In genomic region chr20:18287546-18287914, GRCh38 we compare ENCODE assay signal across 8 cellular contexts. TPM values are rescaled to one million over a fixed set of nuclear protein-coding genes. Genes with fewer than 3 reads are reported as not detected.
DNase-seq lines count a peak whose midpoint lies in the region; ATAC-seq and TF ChIP-seq lines count a peak whose summit lies in the region.

No MANE protein-coding gene starts in this region.

- H4K20me1 ChIP-seq in OCI-LY1 (ENCODE audit: insufficient read depth, low read length), result no peaks in the 10 kb centered on the region

- no peak overlapping the region for H3K27ac ChIP-seq in OCI-LY1 (ENCODE audit: low read depth, low read length, poor library complexity, severe bottlenecking)
- peak overlapping the region; percentile 91 for H3K27ac ChIP-seq in epithelial cell of prostate

- peak overlapping the region; percentile 97 for H3K4me3 Mint-ChIP-seq in osteocyte (ENCODE audit: unreplicated experiment)

- H3K9me2 ChIP-seq in OCI-LY1 (ENCODE audit: low read depth, low read length), result no peaks in the 10 kb centered on the region

- peaks cover 22% of the 10 kb centered on the region for H3K36me3 Mint-ChIP-seq in osteocyte (ENCODE audit: unreplicated experiment)

- peak overlapping the region; percentile 92 for H3K4me3 ChIP-seq in GM06990 (replicated peaks; ENCODE audit: low read depth, low read length)
- H3K4me3 ChIP-seq in OCI-LY1 (ENCODE audit: low read depth, low read length, poor library complexity, severe bottlenecking), result peak overlapping the region; percentile 95

- peaks cover 14% of the 10 kb centered on the region for H3K9me3 ChIP-seq in OCI-LY1 (ENCODE audit: low read length)

- peak overlapping the region; percentile 99 for H3K27ac Mint-ChIP-seq in osteocyte (ENCODE audit: unreplicated experiment)

- no peaks in the 10 kb centered on the region for H3K79me2 ChIP-seq in OCI-LY1 (ENCODE audit: insufficient read depth, low read length)

- DNase-seq in GM06990 (ENCODE audit: extremely low read depth, insufficient read length) (no peak), epithelial cell of prostate (ENCODE audit: low read depth, low spot score) (no peak), osteocyte (ENCODE audit: extremely low spot score, unreplicated experiment) (no peak), UCSD-AML1 (lab: John Stamatoyannopoulos, UW; ENCODE audit: unreplicated experiment) (no peak), kidney glomerular epithelial cell (lab: John Stamatoyannopoulos, UW) (no peak)

- H3K9me3 Mint-ChIP-seq in osteocyte (ENCODE audit: unreplicated experiment), result peaks cover 17% of the 10 kb centered on the region

- H3K27me3 Mint-ChIP-seq in osteocyte (ENCODE audit: unreplicated experiment), result peaks cover 23% of the 10 kb centered on the region

- H3K4me2 ChIP-seq in OCI-LY1 (ENCODE audit: low read length), result peak overlapping the region; percentile 81

- H3K4me1 Mint-ChIP-seq in osteocyte (ENCODE audit: unreplicated experiment), result peaks cover 21% of the 10 kb centered on the region

- peaks cover 21% of the 10 kb centered on the region for H3K4me1 ChIP-seq in OCI-LY1 (ENCODE audit: insufficient read depth, low read length, severe bottlenecking)

- H3K27me3 ChIP-seq in GM06990 (replicated peaks; ENCODE audit: control insufficient read depth, insufficient read depth, low read length) (no peaks in the 10 kb centered on the region), OCI-LY1 (ENCODE audit: insufficient read depth, low read length) (no peaks in the 10 kb centered on the region; the same call in 1 of the 2 replicates)

- H2AFZ ChIP-seq in OCI-LY1 (ENCODE audit: low read length), result no peak overlapping the region; the same call in 1 of the 2 replicates

- TF ChIP-seq CTCF in GM06990 (IDR thresholded peaks at IDR 0.05; ENCODE audit: insufficient read depth, low read length, poor library complexity, severe bottlenecking) (no peak), OCI-LY1 (IDR thresholded peaks at IDR 0.05; ENCODE audit: low read length) (no peak), osteocyte (IDR thresholded peaks at IDR 0.05) (no peak)

- H3K36me3 ChIP-seq in GM06990 (ENCODE audit: control insufficient read depth, insufficient read depth, low read length) (no peaks in the 10 kb centered on the region), OCI-LY1 (ENCODE audit: insufficient read depth, low read length) (peaks cover 9% of the 10 kb centered on the region; the same call in 1 of the 2 replicates)

- ATAC-seq in HG03432 (IDR thresholded peaks at IDR 0.05; ENCODE audit: unreplicated experiment), result no peak
- no peak for ATAC-seq in GM21526 (IDR thresholded peaks at IDR 0.05; ENCODE audit: low FRiP score, unreplicated experiment)

- peak overlapping the region; percentile 81 for H3K9ac ChIP-seq in OCI-LY1 (ENCODE audit: low read length)

- H3F3A ChIP-seq in OCI-LY1 (ENCODE audit: insufficient read depth, low read length), result no peaks in the 10 kb centered on the region

RNA-seq across cellular contexts. Expression of gene ZNF133, which starts 0.8 kb away (rescaled TPM):
- 14.0 and 15.6 TPM in 2 replicates for total RNA-seq in osteocyte
